In the genomic region with DNA sequence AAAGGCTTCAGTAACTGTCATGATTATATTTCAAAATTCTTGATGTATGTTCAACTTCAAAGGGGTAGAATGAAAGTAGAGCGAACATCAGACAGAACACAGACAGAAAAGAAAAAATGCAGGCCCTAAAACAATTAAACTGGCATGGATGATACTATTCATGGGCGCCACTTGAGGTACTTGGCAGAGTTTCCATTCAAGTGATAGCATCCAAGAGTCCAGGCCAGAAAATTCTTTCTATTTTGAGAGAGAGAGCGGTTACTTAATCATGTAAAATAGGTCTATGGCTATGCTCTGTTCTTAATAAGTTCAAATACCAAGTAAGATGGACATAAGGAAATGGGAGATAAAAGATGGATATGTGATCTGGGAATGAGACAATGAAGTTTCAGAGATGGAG, we compare ENCODE assay signal across 20 cellular contexts. TPM values are rescaled to one million over a fixed set of nuclear protein-coding genes. Genes with fewer than 3 reads are reported as not detected.
"Had no signal": no experiment of that assay in that cellular context is flagged by ENCODE, and none has a peak within 500 bp of the region (broad histone marks: within the 10 kb centered on the region; RNA-seq: fewer than 3 reads in every experiment).

No MANE protein-coding gene starts in this region.

- H3K9me3 ChIP-seq: SJCRH30 had no signal

- ATAC-seq: HepG2 had no signal

- H3K4me3 ChIP-seq: MG63, SJCRH30 had no signal

- H3K36me3 ChIP-seq: MG63, SJCRH30 had no signal

- H3K4me1 ChIP-seq: SJCRH30 had no signal

- H3K27ac ChIP-seq: SJCRH30 had no signal

- DNase-seq: IMR-90, Karpas-422, KG1, MG63, NCI-H1092, NCI-H1105 treated with DMSO at 0.1 percent for 48 hours, NCI-H1417 treated with DMSO at 0.1 percent for 48 hours, NCI-H146, NCI-H1694 treated with DMSO at 0.1 percent for 48 hours, NCI-H1930, NCI-H2081, NCI-H2107, NCI-H2227 treated with DMSO at 0.1 percent for 48 hours, NCI-H524, NCI-H69, NCI-H774, RPMI8226, SHP77 treated with DMSO at 0.1 percent for 48 hours, SJCRH30 had no signal

- H3K27me3 ChIP-seq: MG63, SJCRH30 had no signal

RNA-seq across cellular contexts. Expression of a gene that starts 21.4 kb away (rescaled TPM):
- total RNA-seq: HepG2 had no signal
- polyA plus RNA-seq: HepG2 had no signal
